11 cellular contexts compared by ENCODE assay signal in the genomic region with DNA sequence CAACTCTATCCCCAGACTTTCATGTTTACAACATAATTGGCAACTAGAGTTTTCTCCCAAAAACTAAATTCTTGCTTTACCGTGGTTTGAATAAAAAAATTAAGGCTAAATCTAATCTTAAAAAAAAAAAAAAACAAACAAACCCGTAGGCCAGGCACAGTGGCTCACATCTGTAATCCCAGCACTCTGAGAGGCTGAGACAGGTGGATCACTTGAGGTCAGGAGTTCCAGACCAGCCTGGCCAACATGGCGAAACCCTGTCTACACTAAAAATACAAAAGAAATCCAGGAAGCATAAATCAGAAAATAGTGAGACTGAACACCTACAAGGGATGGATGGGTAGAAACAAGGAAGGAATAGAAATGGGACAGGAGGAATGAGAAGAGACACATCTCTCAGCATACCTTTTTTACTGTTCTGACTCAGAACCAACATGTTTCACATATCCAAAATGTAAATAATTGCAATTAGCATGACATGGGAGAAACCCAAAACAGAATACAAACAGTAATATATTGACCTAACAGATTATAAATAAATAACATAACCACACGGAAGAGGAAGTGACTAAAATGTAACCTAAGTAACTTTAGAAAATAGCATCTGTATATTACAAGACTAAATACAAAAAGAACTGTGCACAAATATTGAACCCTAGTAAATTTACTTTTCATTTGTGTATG. TPM values are rescaled to one million over a fixed set of nuclear protein-coding genes. Genes with fewer than 3 reads are reported as not detected.
A peak's percentile ranks its signal among the peaks of the same experiment; 100 is the strongest.
DNase-seq lines count a peak whose midpoint lies in the region; ATAC-seq and TF ChIP-seq lines count a peak whose summit lies in the region.
"Had no signal": no experiment of that assay in that cellular context is flagged by ENCODE, and none has a peak within 500 bp of the region (broad histone marks: within the 10 kb centered on the region; RNA-seq: fewer than 3 reads in every experiment).

No MANE protein-coding gene starts in this region.

- ATAC-seq in GM18867 (IDR thresholded peaks at IDR 0.05; ENCODE audit: unreplicated experiment) (peak; percentile 68), HG02610 (IDR thresholded peaks at IDR 0.05; ENCODE audit: unreplicated experiment) (peak; percentile 87), HG03460 (IDR thresholded peaks at IDR 0.05; ENCODE audit: unreplicated experiment) (peak; percentile 75)

- no peak overlapping the region for H3K4me3 Mint-ChIP-seq in endothelial cell (ENCODE audit: unreplicated experiment)

- CTCF ChIA-PET in HEK293T (lab: Yijun Ruan, JAX) = no interaction called here

- no peaks in the 10 kb centered on the region for H3K27me3 Mint-ChIP-seq in endothelial cell (ENCODE audit: unreplicated experiment)

- H3K27ac Mint-ChIP-seq in endothelial cell (ENCODE audit: unreplicated experiment) = no peak overlapping the region

- POLR2A ChIA-PET in HEK293T (lab: Yijun Ruan, JAX) = no interaction called here

- TF ChIP-seq CTCF in C4-2B (conservative IDR thresholded peaks at IDR 0.05) (no peak), endothelial cell (IDR thresholded peaks at IDR 0.05; ENCODE audit: unreplicated experiment) (no peak)

- peaks cover 9% of the 10 kb centered on the region for H3K4me1 Mint-ChIP-seq in endothelial cell (ENCODE audit: unreplicated experiment)

- H3K9me3 Mint-ChIP-seq in endothelial cell (ENCODE audit: unreplicated experiment) = no peaks in the 10 kb centered on the region

- DNase-seq in HEK293T (ENCODE audit: extremely low spot score) = no peak
- DNase-seq in endothelial cell (ENCODE audit: low spot score) = no peak
- DNase-seq in SK-N-DZ (ENCODE audit: low spot score) = no peak
- no peak for DNase-seq in DMS79 treated with DMSO at 0.1 percent for 48 hours (lab: John Stamatoyannopoulos, UW)
- DNase-seq: kidney, ovary, SHP77 treated with DMSO at 0.1 percent for 48 hours had no signal

- H3K27ac ChIP-seq in C4-2B = peak overlapping the region; percentile 32; the same call in 1 of the 2 replicates
- H3K27ac ChIP-seq: ovary had no signal

- no peaks in the 10 kb centered on the region for H3K36me3 Mint-ChIP-seq in endothelial cell (ENCODE audit: low read depth, unreplicated experiment)

TF ChIP-seq in HEK293T, 16 proteins besides CTCF, POLR2A, EP300 and RAD21:
- TF ChIP-seq TARDBP (IDR thresholded peaks at IDR 0.05) = no peak

RNA-seq across cellular contexts. Expression of a gene that starts 17.5 kb away (rescaled TPM):
- total RNA-seq in endothelial cell (ENCODE audit: unreplicated experiment) = 7.3 TPM
- 7.7 and 18.2 TPM in 2 replicates for polyA plus RNA-seq in SK-N-DZ (2014; cell fraction: cytosol; rRNA removed)
- 9.6 and 16.7 TPM in 2 replicates for polyA plus RNA-seq in SK-N-DZ (2014; cell fraction: nucleus; rRNA removed)
